11 cellular contexts compared by ENCODE assay signal in genomic region chr14:30657606-30658163, GRCh38. TPM values are rescaled to one million over a fixed set of nuclear protein-coding genes. Genes with fewer than 3 reads are reported as not detected.
DNase-seq lines count a peak whose midpoint lies in the region; ATAC-seq, FAIRE-seq and TF ChIP-seq lines count a peak whose summit lies in the region.
"Had no signal": no experiment of that assay in that cellular context is flagged by ENCODE, and none has a peak within 500 bp of the region (broad histone marks: within the 10 kb centered on the region; RNA-seq: fewer than 3 reads in every experiment).

No MANE protein-coding gene starts in this region.

- H3K4me3 Mint-ChIP-seq in osteocyte (ENCODE audit: unreplicated experiment), result no peak overlapping the region
- H3K4me3 Mint-ChIP-seq: memory B cell had no signal

- no peaks in the 10 kb centered on the region for H3K4me1 ChIP-seq in esophagus squamous epithelium
- H3K4me1 ChIP-seq: BLaER1 treated with 17β-estradiol and CSF1 and Interleukin-3, amounts not matched to agents 10 nM and 100 nM had no signal

- peaks cover 42% of the 10 kb centered on the region for H3K36me3 Mint-ChIP-seq in osteocyte (ENCODE audit: unreplicated experiment)

- H3K36me3 ChIP-seq in bronchial epithelial cell (ENCODE audit: control insufficient read depth, insufficient read depth, low read length), result no peaks in the 10 kb centered on the region
- H3K36me3 ChIP-seq in esophagus squamous epithelium, result peaks cover 0 to 87% (median 11%) of the 10 kb centered on the region in 3 donors

- H3K9me3 Mint-ChIP-seq in osteocyte (ENCODE audit: unreplicated experiment), result peaks cover 3% of the 10 kb centered on the region
- H3K9me3 Mint-ChIP-seq: memory B cell had no signal

- no peaks in the 10 kb centered on the region for H3K27me3 Mint-ChIP-seq in osteocyte (ENCODE audit: unreplicated experiment)
- H3K27me3 Mint-ChIP-seq: memory B cell had no signal

- peak; percentile 14 for DNase-seq in NCI-H1105 treated with DMSO at 0.1 percent for 48 hours (lab: John Stamatoyannopoulos, UW)
- DNase-seq in NCI-H1105 (lab: John Stamatoyannopoulos, UW), result no peak
- DNase-seq in bronchial epithelial cell (ENCODE audit: low read depth), result peak; percentile 15
- no peak for DNase-seq in osteocyte (ENCODE audit: extremely low spot score, unreplicated experiment)
- no peak for DNase-seq in esophagus squamous epithelium (lab: John Stamatoyannopoulos, UW)
- DNase-seq in NCI-H1417 treated with DMSO at 0.1 percent for 48 hours (lab: John Stamatoyannopoulos, UW), result no peak
- DNase-seq: activated T-cell treated with anti-CD3 and anti-CD28 coated beads for 4 hours had no signal

- peaks cover 3% of the 10 kb centered on the region for H3K4me1 Mint-ChIP-seq in osteocyte (ENCODE audit: unreplicated experiment)
- H3K4me1 Mint-ChIP-seq: memory B cell had no signal

- H3K4me3 ChIP-seq in bronchial epithelial cell (ENCODE audit: low read depth, low read length), result no peak overlapping the region
- no peak overlapping the region for H3K4me3 ChIP-seq in esophagus squamous epithelium
- H3K4me3 ChIP-seq: BLaER1 treated with 17β-estradiol and CSF1 and Interleukin-3, amounts not matched to agents 10 nM and 100 nM had no signal

- no peak overlapping the region for H3K27ac ChIP-seq in esophagus squamous epithelium
- H3K27ac ChIP-seq: BLaER1 treated with 17β-estradiol and CSF1 and Interleukin-3, amounts not matched to agents 10 nM and 100 nM had no signal

- no peak for TF ChIP-seq POLR2A in esophagus squamous epithelium (IDR thresholded peaks at IDR 0.05)

- H3K9me3 ChIP-seq in esophagus squamous epithelium, result no peaks in the 10 kb centered on the region

- no peaks in the 10 kb centered on the region for H3K27me3 ChIP-seq in bronchial epithelial cell (ENCODE audit: control insufficient read depth, insufficient read depth, low read length)
- H3K27me3 ChIP-seq in esophagus squamous epithelium, result no peaks in the 10 kb centered on the region
- H3K27me3 ChIP-seq: BLaER1 treated with 17β-estradiol and CSF1 and Interleukin-3, amounts not matched to agents 10 nM and 100 nM had no signal

- intact Hi-C loops in esophagus squamous epithelium (cut with DNase I), result loop anchor here (5.0 kb wide), 1 partner anchor 35 kb away; no protein-coding TSS in a partner anchor

- peak; percentile 47 for TF ChIP-seq CTCF in LNCAP (IDR thresholded peaks at IDR 0.05)
- TF ChIP-seq CTCF in bronchial epithelial cell (IDR thresholded peaks at IDR 0.05; ENCODE audit: insufficient read depth, low read length, severe bottlenecking), result peak; percentile 5
- TF ChIP-seq CTCF in osteocyte (IDR thresholded peaks at IDR 0.05), result peak; percentile 60
- TF ChIP-seq CTCF in esophagus squamous epithelium (IDR thresholded peaks at IDR 0.05), result peak in 3 of 6 experiments; percentile 26 to 49 (median 31)

- no peak overlapping the region for H3K27ac Mint-ChIP-seq in osteocyte (ENCODE audit: unreplicated experiment)
- H3K27ac Mint-ChIP-seq: memory B cell had no signal

- ATAC-seq in HG03139 (IDR thresholded peaks at IDR 0.05; ENCODE audit: unreplicated experiment), result no peak

- WGBS in esophagus squamous epithelium, 2 donors, result 36 to 37% methylated on average over 2 of the region's 2 CpGs

- no peak for FAIRE-seq in bronchial epithelial cell (lab: Jason Lieb, UNC)

RNA-seq across cellular contexts. Expression of gene SCFD1, which starts 35.6 kb away (rescaled TPM):
- total RNA-seq in bronchial epithelial cell, result 101 and 119 TPM in 2 replicates
- total RNA-seq in osteocyte, result 90.9 and 107 TPM in 2 replicates
- 10 to 100 TPM; 50.4 to 82.1 (median 52.6) TPM for total RNA-seq in esophagus squamous epithelium

Comparison
In these comparisons a context has a peak if more than half of its experiments do, and no peak if none do; other contexts are left out.
1. DNase-seq: peak in NCI-H1105 treated with DMSO at 0.1 percent for 48 hours (single experiment) and bronchial epithelial cell (single experiment); none in NCI-H1105 (single experiment), osteocyte (single experiment), esophagus squamous epithelium (single experiment) and NCI-H1417 treated with DMSO at 0.1 percent for 48 hours (single experiment).